Comparison of ENCODE assay signal across 14 cellular contexts in the genomic region with DNA sequence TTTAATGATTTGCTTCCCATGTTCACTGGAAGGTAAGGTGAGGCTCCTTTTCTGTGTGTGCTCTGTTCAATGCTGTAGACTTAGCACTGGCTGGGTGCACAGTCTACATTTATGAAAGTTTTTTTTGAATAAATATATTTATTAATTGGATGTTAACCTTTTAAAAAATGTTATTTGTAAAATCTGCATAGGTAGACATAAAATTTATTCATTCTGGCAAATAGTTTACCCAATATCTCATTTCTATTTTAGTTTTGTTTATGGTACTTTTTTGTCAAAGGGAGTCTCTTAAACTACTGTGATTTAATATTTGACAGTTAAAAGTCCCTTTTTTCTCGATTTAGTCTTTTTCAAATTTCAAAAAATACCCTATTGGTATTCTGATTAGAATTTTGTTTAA. TPM values are rescaled to one million over a fixed set of nuclear protein-coding genes. Genes with fewer than 3 reads are reported as not detected.
"Had no signal": no experiment of that assay in that cellular context is flagged by ENCODE, and none has a peak within 500 bp of the region (broad histone marks: within the 10 kb centered on the region; RNA-seq: fewer than 3 reads in every experiment).

No MANE protein-coding gene starts in this region.

- H3K36me3 ChIP-seq: HAP-1 had no signal

- H3K4me3 ChIP-seq: GM23248, HAP-1 had no signal

- H3K4me2 ChIP-seq: KMS-11 had no signal

- H3K9me3 ChIP-seq: HAP-1 had no signal

- H3K27ac ChIP-seq: GM23248, HL-60, KMS-11 had no signal

- H2AFZ ChIP-seq: GM23248 had no signal

- ATAC-seq: HCT116, HepG2 had no signal

- FAIRE-seq: HepG2 had no signal

- H3K9ac ChIP-seq: GM23248, KMS-11 had no signal

- DNase-seq: GM23248, GOT3, H7, HFFc6, Karpas-422, KBM-7 had no signal

RNA-seq across cellular contexts. Expression of gene CDKL4, which starts 19.9 kb away (rescaled TPM):
- total RNA-seq: H4, H7, HT1080, LHCN-M2 had no signal
- polyA plus RNA-seq: GM23248 had no signal
